In the genomic region with DNA sequence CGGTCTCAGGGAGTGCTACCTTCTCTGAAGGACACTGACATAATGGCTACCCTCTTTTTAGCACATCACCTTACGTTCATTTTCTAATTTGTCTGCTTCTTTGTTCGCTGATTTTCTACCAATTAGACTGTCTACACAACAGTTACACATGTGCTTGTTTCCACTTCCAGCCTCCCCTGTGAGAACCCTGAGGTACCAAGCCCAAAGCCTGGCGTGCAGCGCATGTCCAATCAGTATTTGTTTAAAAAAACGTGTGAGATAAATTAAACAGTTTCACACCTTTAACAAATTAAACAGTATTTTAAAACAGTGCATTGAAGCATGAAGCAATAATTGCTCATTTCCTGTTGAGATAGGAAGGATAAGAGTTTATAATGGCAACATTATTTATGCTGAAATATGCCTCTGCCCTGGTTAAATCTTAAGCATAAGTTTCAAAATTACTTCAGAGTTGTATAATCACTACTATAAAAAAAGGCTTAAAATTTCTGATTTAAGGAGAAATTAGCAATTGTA, we compare ENCODE assay signal across 15 cellular contexts.
DNase-seq lines count a peak whose midpoint lies in the region; ATAC-seq and TF ChIP-seq lines count a peak whose summit lies in the region.
"Had no signal": no experiment of that assay in that cellular context is flagged by ENCODE, and none has a peak within 500 bp of the region (broad histone marks: within the 10 kb centered on the region; RNA-seq: fewer than 3 reads in every experiment).

No MANE protein-coding gene starts in this region.

- 85% methylated on average over 6 of the region's 6 CpGs for WGBS in mammary epithelial cell (ENCODE audit: low coverage, missing lambda C conversion rate)

- TF ChIP-seq CTCF in mammary epithelial cell (conservative IDR thresholded peaks at IDR 0.05 in 1 of 2, IDR thresholded peaks at IDR 0.05 in 1 of 2; ENCODE audit: extremely low read depth in 1 of 2, insufficient read depth in 1 of 2, low read depth in 1 of 2, low read length in 2 of 2) = no peak

- H3K27ac Mint-ChIP-seq in stimulated activated effector memory CD8-positive, alpha-beta T cell treated with anti-CD3 and anti-CD28 coated beads, Interleukin-12 subunit alpha, Interleukin-12 subunit beta, amount 100 ng/mL, for 72 hours = peak overlapping the region; percentile 68
- no peak overlapping the region for H3K27ac Mint-ChIP-seq in activated CD4-positive, alpha-beta memory T cell treated with anti-CD3 and anti-CD28 coated beads for 36 hours

- no peak overlapping the region for H3K4me3 ChIP-seq in mammary epithelial cell (replicated peaks in 1 of 3; ENCODE audit: insufficient read depth in 1 of 3, low read depth in 2 of 3, low read length in 3 of 3)
- H3K4me3 ChIP-seq: GM23248 had no signal

- intact Hi-C loops in mammary epithelial cell (cut with micrococcal nuclease) = no loop called here
- intact Hi-C loops in activated CD4-positive, alpha-beta memory T cell treated with anti-CD3 and anti-CD28 coated beads for 36 hours (cut with micrococcal nuclease) = no loop called here

- H4K20me1 ChIP-seq in mammary epithelial cell (ENCODE audit: insufficient read depth, low read length) = no peaks in the 10 kb centered on the region

- H3K9me3 ChIP-seq in mammary epithelial cell (replicated peaks; ENCODE audit: insufficient read depth, low read length) = no peaks in the 10 kb centered on the region
- H3K9me3 ChIP-seq: SK-N-SH had no signal

- H3K27ac ChIP-seq in mammary epithelial cell (ENCODE audit: insufficient read depth, low read depth, low read length) = no peak overlapping the region
- H3K27ac ChIP-seq: GM23248 had no signal

- BruUV-seq in mammary epithelial cell (replicated peaks; lab: Mats Ljungman, UMichigan) = no TSS peak

- no peaks in the 10 kb centered on the region for H3K27me3 ChIP-seq in mammary epithelial cell (ENCODE audit: insufficient read depth, low read length)

- in situ Hi-C loops in mammary epithelial cell (cut with MboI; ENCODE audit: low sequenced_read_pairs in 2 of 2) (no loop called here), ACHN (cut with HindIII; ENCODE audit: low pct_ligation_motif_present, low pct_unique_long_range_greater_than_20kb, low sequenced_read_pairs) (no loop called here)

- H3K36me3 ChIP-seq in mammary epithelial cell (ENCODE audit: insufficient read depth, low read length) = no peaks in the 10 kb centered on the region

- no peak overlapping the region for H3K4me3 Mint-ChIP-seq in stimulated activated effector memory CD8-positive, alpha-beta T cell treated with anti-CD3 and anti-CD28 coated beads, Interleukin-12 subunit alpha, Interleukin-12 subunit beta, amount 100 ng/mL, for 72 hours
- H3K4me3 Mint-ChIP-seq in activated CD4-positive, alpha-beta memory T cell treated with anti-CD3 and anti-CD28 coated beads for 36 hours = no peak overlapping the region

- H3K4me1 ChIP-seq in mammary epithelial cell (ENCODE audit: insufficient read depth, low read length) = peaks cover 17% of the 10 kb centered on the region

- peaks cover 50% of the 10 kb centered on the region for H3K4me1 Mint-ChIP-seq in stimulated activated effector memory CD8-positive, alpha-beta T cell treated with anti-CD3 and anti-CD28 coated beads, Interleukin-12 subunit alpha, Interleukin-12 subunit beta, amount 100 ng/mL, for 72 hours
- H3K4me1 Mint-ChIP-seq in activated CD4-positive, alpha-beta memory T cell treated with anti-CD3 and anti-CD28 coated beads for 36 hours (ENCODE audit: low read depth) = peaks cover 29% of the 10 kb centered on the region

- DNase-seq in NK-92 treated with Interleukin-12 subunit alpha and Interleukin-12 subunit beta, amount 100 ng/mL, for 24 hours (lab: John Stamatoyannopoulos, UW) = peak; percentile 2
- DNase-seq in NK-92 (lab: John Stamatoyannopoulos, UW; ENCODE audit: unreplicated experiment) (no peak), NCI-H2081 treated with DMSO at 0.1 percent for 48 hours (lab: John Stamatoyannopoulos, UW) (peak; percentile 14), mammary epithelial cell (no peak), ACHN (no peak), mucosa of gallbladder (ENCODE audit: low spot score) (no peak)
- no peak for DNase-seq in stimulated activated effector memory CD8-positive, alpha-beta T cell treated with anti-CD3 and anti-CD28 coated beads, Interleukin-12 subunit alpha, Interleukin-12 subunit beta, amount 100 ng/mL, for 72 hours (ENCODE audit: low spot score in 2 of 2)
- no peak for DNase-seq in activated CD4-positive, alpha-beta memory T cell treated with anti-CD3 and anti-CD28 coated beads for 36 hours
- DNase-seq: 8988T, GM23248, KG1, NCI-H1092, NCI-H2029, NCI-H510A treated with DMSO at 0.1 percent for 48 hours, SK-N-SH had no signal

- dilution Hi-C loops in mammary epithelial cell (cut with HindIII; ENCODE audit: low sequenced_read_pairs) = no loop called here

- CTCF ChIA-PET in mammary epithelial cell (lab: Charles Lee; ENCODE audit: low non-redundant PET) = no interaction called here
- CTCF ChIA-PET in activated CD4-positive, alpha-beta memory T cell treated with anti-CD3 and anti-CD28 coated beads for 36 hours (lab: Charles Lee) = interaction anchor here (0.6 kb wide), 1 partner anchor 59 kb away, joined by 3 read pairs; no protein-coding TSS in a partner anchor

- POLR2A ChIA-PET in activated CD4-positive, alpha-beta memory T cell treated with anti-CD3 and anti-CD28 coated beads for 36 hours (lab: Charles Lee) = no interaction called here

- H3K4me2 ChIP-seq in mammary epithelial cell (ENCODE audit: insufficient read depth, low read depth, low read length) = peak overlapping the region; percentile 1
- H3K4me2 ChIP-seq: SK-N-SH had no signal

- H3K36me3 Mint-ChIP-seq in stimulated activated effector memory CD8-positive, alpha-beta T cell treated with anti-CD3 and anti-CD28 coated beads, Interleukin-12 subunit alpha, Interleukin-12 subunit beta, amount 100 ng/mL, for 72 hours = peaks cover 8% of the 10 kb centered on the region
- H3K36me3 Mint-ChIP-seq in activated CD4-positive, alpha-beta memory T cell treated with anti-CD3 and anti-CD28 coated beads for 36 hours = no peaks in the 10 kb centered on the region

- H2AFZ ChIP-seq in mammary epithelial cell (ENCODE audit: low read depth, low read length) = no peak overlapping the region
- H2AFZ ChIP-seq: GM23248 had no signal

- H3K9me3 Mint-ChIP-seq in stimulated activated effector memory CD8-positive, alpha-beta T cell treated with anti-CD3 and anti-CD28 coated beads, Interleukin-12 subunit alpha, Interleukin-12 subunit beta, amount 100 ng/mL, for 72 hours = no peaks in the 10 kb centered on the region
- H3K9me3 Mint-ChIP-seq in activated CD4-positive, alpha-beta memory T cell treated with anti-CD3 and anti-CD28 coated beads for 36 hours = no peaks in the 10 kb centered on the region

- H3K79me2 ChIP-seq in mammary epithelial cell (ENCODE audit: insufficient read depth, low read length) = no peaks in the 10 kb centered on the region

- no peak overlapping the region for H3K9ac ChIP-seq in mammary epithelial cell (ENCODE audit: insufficient read depth, low read length)
- H3K9ac ChIP-seq: GM23248, SK-N-SH had no signal

- ATAC-seq in stimulated activated effector memory CD8-positive, alpha-beta T cell treated with anti-CD3 and anti-CD28 coated beads, Interleukin-12 subunit alpha, Interleukin-12 subunit beta, amount 100 ng/mL, for 72 hours = no peak

- H3K27me3 Mint-ChIP-seq in activated CD4-positive, alpha-beta memory T cell treated with anti-CD3 and anti-CD28 coated beads for 36 hours = no peaks in the 10 kb centered on the region

Comparison
In these comparisons a context has a peak if more than half of its experiments do, and no peak if none do; other contexts are left out.
1. DNase-seq: peak in NK-92 treated with Interleukin-12 subunit alpha and Interleukin-12 subunit beta, amount 100 ng/mL, for 24 hours (single experiment) and NCI-H2081 treated with DMSO at 0.1 percent for 48 hours (single experiment); none in NK-92 (single experiment), mammary epithelial cell (single experiment), stimulated activated effector memory CD8-positive, alpha-beta T cell treated with anti-CD3 and anti-CD28 coated beads, Interleukin-12 subunit alpha, Interleukin-12 subunit beta, amount 100 ng/mL, for 72 hours (0 of 2), ACHN (single experiment), mucosa of gallbladder (single experiment) and activated CD4-positive, alpha-beta memory T cell treated with anti-CD3 and anti-CD28 coated beads for 36 hours (single experiment).